Comparison of ENCODE assay signal across 15 cellular contexts in the genomic region with DNA sequence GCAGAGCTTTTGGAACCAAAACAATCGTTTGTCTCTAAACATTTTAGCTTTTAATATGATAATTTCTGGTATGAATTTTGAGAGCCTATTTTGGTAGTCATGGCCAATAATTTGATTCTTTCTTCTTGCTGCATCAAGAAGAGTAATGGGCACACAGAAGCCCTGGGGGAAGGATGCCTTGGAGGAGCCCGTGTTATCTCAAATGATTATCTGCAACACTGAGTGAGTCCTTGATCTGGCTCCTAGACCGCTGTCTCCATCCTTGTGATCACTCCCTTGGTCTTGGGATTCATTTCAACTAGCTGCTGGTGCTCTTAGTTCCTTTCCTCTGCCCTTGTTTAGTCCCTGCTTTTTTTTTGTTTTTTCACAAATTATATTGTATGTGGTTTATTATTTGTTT.
DNase-seq lines count a peak whose midpoint lies in the region; ATAC-seq lines count a peak whose summit lies in the region.
"Had no signal": no experiment of that assay in that cellular context is flagged by ENCODE, and none has a peak within 500 bp of the region (broad histone marks: within the 10 kb centered on the region; RNA-seq: fewer than 3 reads in every experiment).

No MANE protein-coding gene starts in this region.

- intact Hi-C loops in right cardiac atrium (cut with DNase I) = loop anchor here in 1 of 4 donors (5.0 kb wide), 1 partner anchor 36 kb away; no protein-coding TSS in a partner anchor

- H2AFZ ChIP-seq in trophoblast cell (ENCODE audit: insufficient read depth, low read length, poor library complexity) = no peak overlapping the region

- no peak overlapping the region for H2BK5ac ChIP-seq in mesendoderm (ENCODE audit: low read length)
- no peak overlapping the region for H2BK5ac ChIP-seq in trophoblast cell (ENCODE audit: low read depth, low read length, poor library complexity)

- H3K9ac ChIP-seq in mesendoderm (ENCODE audit: low read length) (no peak overlapping the region), trophoblast cell (ENCODE audit: low read length) (no peak overlapping the region)

- H3K4me3 ChIP-seq in mesendoderm (ENCODE audit: low read length) (no peak overlapping the region), trophoblast cell (ENCODE audit: low read depth, low read length) (no peak overlapping the region), right cardiac atrium (ENCODE audit: low read length) (no peak overlapping the region)

- H3K18ac ChIP-seq in mesendoderm (ENCODE audit: low read length) = no peak overlapping the region
- no peak overlapping the region for H3K18ac ChIP-seq in trophoblast cell (ENCODE audit: low read length)

- H4K8ac ChIP-seq in mesendoderm (ENCODE audit: low read depth, low read length) = no peak overlapping the region
- H4K8ac ChIP-seq in trophoblast cell (ENCODE audit: low read depth, low read length) = no peak overlapping the region

- no peak overlapping the region for H2BK12ac ChIP-seq in trophoblast cell (ENCODE audit: low read length)

- H2BK120ac ChIP-seq in mesendoderm (ENCODE audit: low read depth, low read length) (no peak overlapping the region), trophoblast cell (ENCODE audit: insufficient read depth, low read length, poor library complexity) (no peak overlapping the region)

- H3K4me2 ChIP-seq in mesendoderm (ENCODE audit: low read length) = no peak overlapping the region
- H3K4me2 ChIP-seq in trophoblast cell (ENCODE audit: low read length) = no peak overlapping the region

- H3K79me1 ChIP-seq in mesendoderm (ENCODE audit: low read length) = no peaks in the 10 kb centered on the region
- H3K79me1 ChIP-seq in trophoblast cell (ENCODE audit: low read length) = no peaks in the 10 kb centered on the region

- H4K5ac ChIP-seq in mesendoderm (ENCODE audit: low read length) = no peak overlapping the region

- H3K27me3 ChIP-seq in mesendoderm (ENCODE audit: insufficient read depth, low read length, poor library complexity) (no peaks in the 10 kb centered on the region), trophoblast cell (ENCODE audit: insufficient read depth, low read length) (no peaks in the 10 kb centered on the region), right cardiac atrium (ENCODE audit: control insufficient read depth, insufficient read depth) (no peaks in the 10 kb centered on the region)

- no peak overlapping the region for H3K14ac ChIP-seq in trophoblast cell (ENCODE audit: low read length)

- H3K56ac ChIP-seq in mesendoderm (ENCODE audit: low read length) = no peak overlapping the region

- H3K23ac ChIP-seq in mesendoderm (ENCODE audit: low read length) (no peak overlapping the region), trophoblast cell (ENCODE audit: low read length) (no peak overlapping the region)

- no CpG with 5 or more reads among the region's 3 CpGs for WGBS in mesendoderm (ENCODE audit: extremely low coverage, insufficient coverage, low lambda C conversion rate)
- no CpG with 5 or more reads among the region's 3 CpGs for WGBS in trophoblast cell (ENCODE audit: extremely low coverage, insufficient coverage, insufficient read length)
- WGBS in right cardiac atrium = 53% methylated on average over 3 of the region's 3 CpGs

- no peak for ATAC-seq in right cardiac atrium
- ATAC-seq: CD8-positive, alpha-beta T cell; HCT116 had no signal

- DNase-seq in ELF-1 (ENCODE audit: low read depth, low spot score) = peak; percentile 54
- DNase-seq in SK-N-DZ (ENCODE audit: low spot score) = peak; percentile 8
- peak; percentile 68 for DNase-seq in mesendoderm
- DNase-seq in trophoblast cell = peak; percentile 28
- DNase-seq in right cardiac atrium = no peak
- no peak for DNase-seq in T-helper 9 cell
- no peak for DNase-seq in kidney glomerular epithelial cell (lab: John Stamatoyannopoulos, UW)
- no peak for DNase-seq in SIG-M5 (lab: John Stamatoyannopoulos, UW)
- DNase-seq: CD8-positive, alpha-beta T cell; COR-L47; DMS153; DMS79 treated with DMSO at 0.1 percent for 48 hours; GDM1 had no signal

- H2AK5ac ChIP-seq in mesendoderm (ENCODE audit: low read length) = no peak overlapping the region
- no peak overlapping the region for H2AK5ac ChIP-seq in trophoblast cell (ENCODE audit: low read length)

- H4K91ac ChIP-seq in trophoblast cell (ENCODE audit: low read depth, low read length) = no peak overlapping the region

- H3K79me2 ChIP-seq in mesendoderm (ENCODE audit: control insufficient read depth, insufficient read depth, low read length) = no peaks in the 10 kb centered on the region
- no peaks in the 10 kb centered on the region for H3K79me2 ChIP-seq in trophoblast cell (ENCODE audit: control insufficient read depth, insufficient read depth, low read length, poor library complexity)

- H3K4ac ChIP-seq in mesendoderm (ENCODE audit: low read depth, low read length) = no peak overlapping the region
- H3K4ac ChIP-seq in trophoblast cell (ENCODE audit: low read depth, low read length) = no peak overlapping the region

- H3K36me3 ChIP-seq in mesendoderm (ENCODE audit: control insufficient read depth, insufficient read depth, low read length) (no peaks in the 10 kb centered on the region), trophoblast cell (ENCODE audit: control insufficient read depth in 1 of 2, insufficient read depth in 2 of 2, low read length in 2 of 2) (no peaks in the 10 kb centered on the region)

- H3K27ac ChIP-seq in mesendoderm (ENCODE audit: low read depth, low read length) (no peak overlapping the region), trophoblast cell (ENCODE audit: low read depth, low read length) (no peak overlapping the region), right cardiac atrium (ENCODE audit: low read length) (no peak overlapping the region)
- H3K27ac ChIP-seq: 22Rv1 had no signal

- no peaks in the 10 kb centered on the region for H3K9me3 ChIP-seq in trophoblast cell (ENCODE audit: insufficient read depth, low read depth, low read length)
- H3K9me3 ChIP-seq in right cardiac atrium (ENCODE audit: control insufficient read depth, low read length) = no peaks in the 10 kb centered on the region

- no peak overlapping the region for H4K12ac ChIP-seq in trophoblast cell (ENCODE audit: low read depth, low read length)

- H3K4me1 ChIP-seq in mesendoderm (ENCODE audit: control insufficient read depth, low read depth, low read length) (no peaks in the 10 kb centered on the region), trophoblast cell (ENCODE audit: control insufficient read depth in 1 of 2, insufficient read depth in 2 of 2, low read length in 2 of 2) (no peaks in the 10 kb centered on the region), right cardiac atrium (ENCODE audit: control insufficient read depth, insufficient read depth, low read length) (no peaks in the 10 kb centered on the region)

- H2BK15ac ChIP-seq in mesendoderm (replicated peaks; ENCODE audit: low read depth) = no peak overlapping the region

Comparison
In these comparisons a context has a peak if more than half of its experiments do, and no peak if none do; other contexts are left out.
1. DNase-seq: peak in ELF-1 (single experiment), SK-N-DZ (single experiment), mesendoderm (single experiment) and trophoblast cell (2 of 2); none in right cardiac atrium (0 of 3), T-helper 9 cell (single experiment), kidney glomerular epithelial cell (single experiment) and SIG-M5 (single experiment).